Comparison of ENCODE assay signal across 8 cellular contexts in genomic region chr3:12869025-12869695, GRCh38. TPM values are rescaled to one million over a fixed set of nuclear protein-coding genes. Genes with fewer than 3 reads are reported as not detected.
A peak's percentile ranks its signal among the peaks of the same experiment; 100 is the strongest.
DNase-seq lines count a peak whose midpoint lies in the region; ATAC-seq, FAIRE-seq and TF ChIP-seq lines count a peak whose summit lies in the region.

No MANE protein-coding gene starts in this region.

- in situ Hi-C loops in GM13977 (cut with MboI; ENCODE audit: low pct_unique_long_range_greater_than_20kb, low sequenced_read_pairs, unreplicated experiment), result no loop called here

- no peaks in the 10 kb centered on the region for H3K9me3 ChIP-seq in pancreas
- peaks cover 2% of the 10 kb centered on the region; the same call in 1 of the 2 replicates for H3K9me3 ChIP-seq in MG63

- ATAC-seq in HG02610 (IDR thresholded peaks at IDR 0.05; ENCODE audit: unreplicated experiment), result peak; percentile 49
- ATAC-seq in pancreas, result peak; percentile 67 to 82 (median 78)

- no peak overlapping the region for H3K27ac ChIP-seq in pancreas

- H3K4me3 ChIP-seq in pancreas (no peak overlapping the region), MG63 (no peak overlapping the region)

- H3K36me3 ChIP-seq in pancreas, result no peaks in the 10 kb centered on the region
- no peaks in the 10 kb centered on the region for H3K36me3 ChIP-seq in MG63

- DNase-seq in GM13977 (ENCODE audit: low spot score) (peak; percentile 85), T-helper 9 cell (peak; percentile 16), erythroblast (lab: John Stamatoyannopoulos, UW) (peak; percentile 64 to 78), pancreas (peak in 4 of 6 donors; percentile 39 to 70 (median 56)), LoVo (ENCODE audit: low spot score) (no peak), MG63 (no peak), RKO (ENCODE audit: low spot score) (no peak)

- no peak for TF ChIP-seq CTCF in GM13977 (IDR thresholded peaks at IDR 0.05; ENCODE audit: extremely low read depth, insufficient read depth, missing control alignments)
- no peak for TF ChIP-seq CTCF in pancreas (IDR thresholded peaks at IDR 0.05)

- intact Hi-C loops in pancreas (cut with DNase I), result no loop called here

- H3K4me1 ChIP-seq in pancreas, result peaks cover 0 to 4% (median 3%) of the 10 kb centered on the region in 3 donors

- FAIRE-seq in pancreas (lab: Jason Lieb, UNC), result no peak

- H3K27me3 ChIP-seq in pancreas (no peaks in the 10 kb centered on the region), MG63 (no peaks in the 10 kb centered on the region)

- TF ChIP-seq POLR2A in erythroblast (IDR thresholded peaks at IDR 0.05; ENCODE audit: low read length), result no peak

- 16 to 20% methylated on average over 17 to 28 of the region's 28 CpGs for WGBS in pancreas, 2 donors

RNA-seq across cellular contexts. Expression of gene RPL32, which starts 27.8 kb away (rescaled TPM):
- 1,000 to 10,000 TPM in 4 of 6 donors, 100 to 1,000 TPM in 2; 931 to 1,623 (median 1,120) TPM for total RNA-seq in pancreas
- polyA plus RNA-seq in pancreas, result 1,000 to 10,000 TPM; 1,584 to 1,793 TPM
- 1,545 and 2,409 TPM in 2 replicates for total RNA-seq in MG63 (2014; rRNA removed; shearing (Covaris generic); ENCODE audit: low replicate concordance)

Comparison
In these comparisons a context has a peak if more than half of its experiments do, and no peak if none do; other contexts are left out.
1. DNase-seq: peak in GM13977 (single experiment), T-helper 9 cell (single experiment), erythroblast (2 of 2) and pancreas (4 of 6); none in LoVo (single experiment), MG63 (single experiment) and RKO (single experiment).